In the genomic region with DNA sequence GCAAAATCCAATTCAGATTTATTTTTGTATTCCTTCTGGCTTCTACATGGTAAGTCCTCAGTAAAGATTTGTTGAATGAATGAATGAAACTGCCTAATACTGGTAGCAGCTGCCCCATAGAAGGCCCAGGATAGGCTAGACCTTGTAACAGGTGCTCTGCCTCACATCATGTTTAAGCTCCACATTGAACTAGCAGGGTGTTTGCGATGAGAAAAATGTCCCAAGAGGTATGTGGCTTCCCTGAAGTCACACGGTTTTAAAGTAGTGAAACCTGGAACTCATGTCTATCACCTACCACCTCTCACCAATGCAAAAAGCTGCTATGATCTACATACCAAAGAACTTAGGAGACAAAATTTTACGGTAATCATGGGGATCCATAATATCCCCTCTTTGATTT, we compare ENCODE assay signal across 1 cellular context.
TF ChIP-seq lines count a peak whose summit lies in the region.

No MANE protein-coding gene starts in this region.

TF ChIP-seq in WTC11, 78 proteins besides CTCF, POLR2A, EP300 and RAD21 (continued from another document):
- TF ChIP-seq, protein P1, sequence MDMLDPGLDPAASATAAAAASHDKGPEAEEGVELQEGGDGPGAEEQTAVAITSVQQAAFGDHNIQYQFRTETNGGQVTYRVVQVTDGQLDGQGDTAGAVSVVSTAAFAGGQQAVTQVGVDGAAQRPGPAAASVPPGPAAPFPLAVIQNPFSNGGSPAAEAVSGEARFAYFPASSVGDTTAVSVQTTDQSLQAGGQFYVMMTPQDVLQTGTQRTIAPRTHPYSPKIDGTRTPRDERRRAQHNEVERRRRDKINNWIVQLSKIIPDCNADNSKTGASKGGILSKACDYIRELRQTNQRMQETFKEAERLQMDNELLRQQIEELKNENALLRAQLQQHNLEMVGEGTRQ (CRISPR knock-in tag; IDR thresholded peaks at IDR 0.05) = no peak
- TF ChIP-seq NR1H2 (CRISPR knock-in tag; IDR thresholded peaks at IDR 0.05) = no peak
- TF ChIP-seq, protein P2, sequence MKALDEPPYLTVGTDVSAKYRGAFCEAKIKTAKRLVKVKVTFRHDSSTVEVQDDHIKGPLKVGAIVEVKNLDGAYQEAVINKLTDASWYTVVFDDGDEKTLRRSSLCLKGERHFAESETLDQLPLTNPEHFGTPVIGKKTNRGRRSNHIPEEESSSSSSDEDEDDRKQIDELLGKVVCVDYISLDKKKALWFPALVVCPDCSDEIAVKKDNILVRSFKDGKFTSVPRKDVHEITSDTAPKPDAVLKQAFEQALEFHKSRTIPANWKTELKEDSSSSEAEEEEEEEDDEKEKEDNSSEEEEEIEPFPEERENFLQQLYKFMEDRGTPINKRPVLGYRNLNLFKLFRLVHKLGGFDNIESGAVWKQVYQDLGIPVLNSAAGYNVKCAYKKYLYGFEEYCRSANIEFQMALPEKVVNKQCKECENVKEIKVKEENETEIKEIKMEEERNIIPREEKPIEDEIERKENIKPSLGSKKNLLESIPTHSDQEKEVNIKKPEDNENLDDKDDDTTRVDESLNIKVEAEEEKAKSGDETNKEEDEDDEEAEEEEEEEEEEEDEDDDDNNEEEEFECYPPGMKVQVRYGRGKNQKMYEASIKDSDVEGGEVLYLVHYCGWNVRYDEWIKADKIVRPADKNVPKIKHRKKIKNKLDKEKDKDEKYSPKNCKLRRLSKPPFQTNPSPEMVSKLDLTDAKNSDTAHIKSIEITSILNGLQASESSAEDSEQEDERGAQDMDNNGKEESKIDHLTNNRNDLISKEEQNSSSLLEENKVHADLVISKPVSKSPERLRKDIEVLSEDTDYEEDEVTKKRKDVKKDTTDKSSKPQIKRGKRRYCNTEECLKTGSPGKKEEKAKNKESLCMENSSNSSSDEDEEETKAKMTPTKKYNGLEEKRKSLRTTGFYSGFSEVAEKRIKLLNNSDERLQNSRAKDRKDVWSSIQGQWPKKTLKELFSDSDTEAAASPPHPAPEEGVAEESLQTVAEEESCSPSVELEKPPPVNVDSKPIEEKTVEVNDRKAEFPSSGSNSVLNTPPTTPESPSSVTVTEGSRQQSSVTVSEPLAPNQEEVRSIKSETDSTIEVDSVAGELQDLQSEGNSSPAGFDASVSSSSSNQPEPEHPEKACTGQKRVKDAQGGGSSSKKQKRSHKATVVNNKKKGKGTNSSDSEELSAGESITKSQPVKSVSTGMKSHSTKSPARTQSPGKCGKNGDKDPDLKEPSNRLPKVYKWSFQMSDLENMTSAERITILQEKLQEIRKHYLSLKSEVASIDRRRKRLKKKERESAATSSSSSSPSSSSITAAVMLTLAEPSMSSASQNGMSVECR (CRISPR knock-in tag; IDR thresholded peaks at IDR 0.05; ENCODE audit: borderline replicate concordance) = no peak
- no peak for TF ChIP-seq ZNF423 (CRISPR knock-in tag; IDR thresholded peaks at IDR 0.05)
